1 cellular context compared by ENCODE assay signal in the genomic region with DNA sequence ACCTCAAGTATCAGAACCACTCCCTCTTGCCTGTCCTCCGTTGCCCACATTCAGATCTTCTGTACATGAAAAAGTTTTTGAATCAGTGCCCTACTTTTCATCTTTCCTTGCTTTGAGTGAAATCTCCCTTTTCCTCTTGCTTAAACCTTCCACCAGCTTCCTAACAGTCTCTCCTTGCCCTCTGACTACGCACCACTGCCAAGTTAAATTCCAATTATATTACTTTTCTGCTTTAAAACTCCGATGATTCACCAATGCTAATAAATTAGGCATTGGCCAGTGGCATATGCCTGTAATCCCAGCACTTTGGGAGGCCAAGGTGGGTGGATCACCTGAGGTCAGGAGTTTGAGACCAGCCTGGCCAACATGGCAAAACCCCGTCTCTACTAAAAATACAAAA.
TF ChIP-seq lines count a peak whose summit lies in the region.

No MANE protein-coding gene starts in this region.

TF ChIP-seq in IMR-90, 13 proteins besides CTCF, POLR2A, EP300 and RAD21:
- TF ChIP-seq MXI1 (IDR thresholded peaks at IDR 0.05; ENCODE audit: borderline replicate concordance, low read depth, low read length): no peak
- no peak for TF ChIP-seq SMC3 (IDR thresholded peaks at IDR 0.05; ENCODE audit: low read depth, low read length)
- TF ChIP-seq BHLHE40 (IDR thresholded peaks at IDR 0.05; ENCODE audit: low read depth, low read length): no peak
- no peak for TF ChIP-seq CHD1 (IDR thresholded peaks at IDR 0.05; ENCODE audit: low read depth, low read length)
- no peak for TF ChIP-seq RFX5 (IDR thresholded peaks at IDR 0.05; ENCODE audit: low read depth, low read length)
- no peak for TF ChIP-seq FOS (IDR thresholded peaks at IDR 0.05; ENCODE audit: low read depth, low read length)
- TF ChIP-seq CEBPB (IDR thresholded peaks at IDR 0.05; ENCODE audit: low read depth, low read length): no peak
- TF ChIP-seq NFE2L2 (IDR thresholded peaks at IDR 0.05; ENCODE audit: low read depth, low read length): no peak
- TF ChIP-seq, protein P1, sequence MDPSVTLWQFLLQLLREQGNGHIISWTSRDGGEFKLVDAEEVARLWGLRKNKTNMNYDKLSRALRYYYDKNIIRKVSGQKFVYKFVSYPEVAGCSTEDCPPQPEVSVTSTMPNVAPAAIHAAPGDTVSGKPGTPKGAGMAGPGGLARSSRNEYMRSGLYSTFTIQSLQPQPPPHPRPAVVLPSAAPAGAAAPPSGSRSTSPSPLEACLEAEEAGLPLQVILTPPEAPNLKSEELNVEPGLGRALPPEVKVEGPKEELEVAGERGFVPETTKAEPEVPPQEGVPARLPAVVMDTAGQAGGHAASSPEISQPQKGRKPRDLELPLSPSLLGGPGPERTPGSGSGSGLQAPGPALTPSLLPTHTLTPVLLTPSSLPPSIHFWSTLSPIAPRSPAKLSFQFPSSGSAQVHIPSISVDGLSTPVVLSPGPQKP (IDR thresholded peaks at IDR 0.05; ENCODE audit: borderline replicate concordance, low read depth, low read length): no peak
- no peak for TF ChIP-seq MAZ (IDR thresholded peaks at IDR 0.05; ENCODE audit: borderline replicate concordance, low read depth, low read length)
- TF ChIP-seq, protein P2, sequence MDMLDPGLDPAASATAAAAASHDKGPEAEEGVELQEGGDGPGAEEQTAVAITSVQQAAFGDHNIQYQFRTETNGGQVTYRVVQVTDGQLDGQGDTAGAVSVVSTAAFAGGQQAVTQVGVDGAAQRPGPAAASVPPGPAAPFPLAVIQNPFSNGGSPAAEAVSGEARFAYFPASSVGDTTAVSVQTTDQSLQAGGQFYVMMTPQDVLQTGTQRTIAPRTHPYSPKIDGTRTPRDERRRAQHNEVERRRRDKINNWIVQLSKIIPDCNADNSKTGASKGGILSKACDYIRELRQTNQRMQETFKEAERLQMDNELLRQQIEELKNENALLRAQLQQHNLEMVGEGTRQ (IDR thresholded peaks at IDR 0.05; ENCODE audit: low read depth, low read length): no peak
- TF ChIP-seq MAFK (IDR thresholded peaks at IDR 0.05; ENCODE audit: low read depth, low read length): no peak
- no peak for TF ChIP-seq RCOR1 (IDR thresholded peaks at IDR 0.05; ENCODE audit: insufficient replicate concordance, low read length)
